In genomic region chr16:29873319-29873718, GRCh38 we compare ENCODE assay signal across 8 cellular contexts. TPM values are rescaled to one million over a fixed set of nuclear protein-coding genes. Genes with fewer than 3 reads are reported as not detected.
"Had no signal": no experiment of that assay in that cellular context is flagged by ENCODE, and none has a peak within 500 bp of the region (broad histone marks: within the 10 kb centered on the region; RNA-seq: fewer than 3 reads in every experiment).

No MANE protein-coding gene starts in this region.

- H3K36me3 Mint-ChIP-seq: IgD-negative memory B cell had no signal

- H3K9me3 Mint-ChIP-seq: GM23338, HFFc6 had no signal

- H3K4me3 ChIP-seq: GM23338, HAP-1 had no signal

- FAIRE-seq: HepG2 had no signal

- H2AFZ ChIP-seq: GM23338 had no signal

- H3K4me1 ChIP-seq: HAP-1 had no signal

- ATAC-seq: GM23338, HCT116, HepG2 had no signal

- DNase-seq: H7, HFFc6 had no signal

- H3K4me3 Mint-ChIP-seq: GM23338, HFFc6 had no signal

- H3K27ac ChIP-seq: HL-60 had no signal

- H3K36me3 ChIP-seq: HAP-1 had no signal

- H3K4me2 ChIP-seq: GM23338 had no signal

- H3K27ac Mint-ChIP-seq: GM23338, HFFc6, IgD-negative memory B cell had no signal

RNA-seq across cellular contexts. Expression of gene SEZ6L2, which starts 26.0 kb away (rescaled TPM):
- polyA plus RNA-seq: IgD-negative memory B cell had no signal

RNA-seq across cellular contexts. Expression of gene ASPHD1, which starts 27.0 kb away (rescaled TPM):
- polyA plus RNA-seq: IgD-negative memory B cell had no signal
